Comparison of ENCODE assay signal across 27 cellular contexts in the genomic region with DNA sequence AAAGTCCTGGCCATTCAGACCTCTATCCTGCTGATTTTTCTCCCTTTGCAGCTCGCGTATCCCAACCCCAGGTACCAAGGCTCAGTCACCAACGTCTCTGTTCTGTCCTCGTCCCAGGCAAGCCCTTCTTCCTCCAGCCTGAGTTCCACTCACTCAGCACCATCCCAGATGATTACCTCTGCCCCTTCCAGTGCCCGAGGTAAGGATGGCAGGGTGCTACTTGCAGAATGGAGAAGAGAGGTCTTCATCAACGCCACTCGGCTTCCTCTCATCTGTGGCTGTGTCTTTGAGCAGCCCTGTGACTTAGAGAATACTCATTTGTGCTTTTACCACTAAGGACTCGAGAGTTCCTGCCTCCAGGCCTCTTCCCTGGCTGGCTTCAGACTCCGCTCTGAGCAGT.
"Had no signal": no experiment of that assay in that cellular context is flagged by ENCODE, and none has a peak within 500 bp of the region (broad histone marks: within the 10 kb centered on the region; RNA-seq: fewer than 3 reads in every experiment).

No MANE protein-coding gene starts in this region.

- H3K27me3 ChIP-seq: neural progenitor cell, neutrophil, ovary, sigmoid colon, spleen, suprapubic skin, tibial artery, upper lobe of right lung, uterus had no signal

- H3K9me3 ChIP-seq: lower lobe of right lung, neutrophil, ovary, prostate gland, sigmoid colon, suprapubic skin, thoracic aorta, tibial artery, upper lobe of right lung, uterus had no signal

- H3K27ac ChIP-seq: lower lobe of right lung, neural progenitor cell, neutrophil, ovary, prostate gland, sigmoid colon, spleen, suprapubic skin, thoracic aorta, tibial artery, upper lobe of right lung, uterus had no signal

- H3K4me1 ChIP-seq: lower lobe of right lung, neural progenitor cell, prostate gland, sigmoid colon, spleen, suprapubic skin, tibial artery, upper lobe of right lung, uterus had no signal

- H3K4me3 ChIP-seq: lower lobe of right lung, neural progenitor cell, ovary, prostate gland, sigmoid colon, spleen, suprapubic skin, thoracic aorta, tibial artery, upper lobe of right lung, uterus had no signal

- H3K36me3 ChIP-seq: lower lobe of right lung, neural progenitor cell, neutrophil, ovary, prostate gland, sigmoid colon, spleen, suprapubic skin, thoracic aorta, tibial artery, upper lobe of right lung, uterus had no signal

- DNase-seq: hippocampal formation; kidney glomerular epithelial cell; left cardiac atrium; lower lobe of right lung; mammary epithelial cell; mesenchymal stem cell; naive B cell; natural killer cell; nephron progenitor cell; occipital lobe; retina; right cardiac atrium; sigmoid colon; small intestine; spleen; stimulated activated CD4-positive, alpha-beta T cell treated with anti-CD3 and anti-CD28 coated beads, Interleukin-4, amount 100 ng/mL, for 24 hours; stimulated activated naive CD4-positive, alpha-beta T cell; tibial artery; trophoblast cell; upper lobe of right lung; uterus had no signal
